In genomic region chr9:4207476-4207875, GRCh38 we compare ENCODE assay signal across 1 cellular context.
TF ChIP-seq lines count a peak whose summit lies in the region.

No MANE protein-coding gene starts in this region.

TF ChIP-seq in liver, 16 proteins besides CTCF, POLR2A, EP300 and RAD21 (continued from another document):
- TF ChIP-seq, protein P1, sequence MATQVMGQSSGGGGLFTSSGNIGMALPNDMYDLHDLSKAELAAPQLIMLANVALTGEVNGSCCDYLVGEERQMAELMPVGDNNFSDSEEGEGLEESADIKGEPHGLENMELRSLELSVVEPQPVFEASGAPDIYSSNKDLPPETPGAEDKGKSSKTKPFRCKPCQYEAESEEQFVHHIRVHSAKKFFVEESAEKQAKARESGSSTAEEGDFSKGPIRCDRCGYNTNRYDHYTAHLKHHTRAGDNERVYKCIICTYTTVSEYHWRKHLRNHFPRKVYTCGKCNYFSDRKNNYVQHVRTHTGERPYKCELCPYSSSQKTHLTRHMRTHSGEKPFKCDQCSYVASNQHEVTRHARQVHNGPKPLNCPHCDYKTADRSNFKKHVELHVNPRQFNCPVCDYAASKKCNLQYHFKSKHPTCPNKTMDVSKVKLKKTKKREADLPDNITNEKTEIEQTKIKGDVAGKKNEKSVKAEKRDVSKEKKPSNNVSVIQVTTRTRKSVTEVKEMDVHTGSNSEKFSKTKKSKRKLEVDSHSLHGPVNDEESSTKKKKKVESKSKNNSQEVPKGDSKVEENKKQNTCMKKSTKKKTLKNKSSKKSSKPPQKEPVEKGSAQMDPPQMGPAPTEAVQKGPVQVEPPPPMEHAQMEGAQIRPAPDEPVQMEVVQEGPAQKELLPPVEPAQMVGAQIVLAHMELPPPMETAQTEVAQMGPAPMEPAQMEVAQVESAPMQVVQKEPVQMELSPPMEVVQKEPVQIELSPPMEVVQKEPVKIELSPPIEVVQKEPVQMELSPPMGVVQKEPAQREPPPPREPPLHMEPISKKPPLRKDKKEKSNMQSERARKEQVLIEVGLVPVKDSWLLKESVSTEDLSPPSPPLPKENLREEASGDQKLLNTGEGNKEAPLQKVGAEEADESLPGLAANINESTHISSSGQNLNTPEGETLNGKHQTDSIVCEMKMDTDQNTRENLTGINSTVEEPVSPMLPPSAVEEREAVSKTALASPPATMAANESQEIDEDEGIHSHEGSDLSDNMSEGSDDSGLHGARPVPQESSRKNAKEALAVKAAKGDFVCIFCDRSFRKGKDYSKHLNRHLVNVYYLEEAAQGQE (IDR thresholded peaks at IDR 0.05): no peak
- TF ChIP-seq, protein P2, sequence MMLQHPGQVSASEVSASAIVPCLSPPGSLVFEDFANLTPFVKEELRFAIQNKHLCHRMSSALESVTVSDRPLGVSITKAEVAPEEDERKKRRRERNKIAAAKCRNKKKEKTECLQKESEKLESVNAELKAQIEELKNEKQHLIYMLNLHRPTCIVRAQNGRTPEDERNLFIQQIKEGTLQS (IDR thresholded peaks at IDR 0.05): no peak
- no peak for TF ChIP-seq ZBTB33 (IDR thresholded peaks at IDR 0.05)
- TF ChIP-seq GABPA (IDR thresholded peaks at IDR 0.05 in 1 of 2, conservative IDR thresholded peaks at IDR 0.05 in 1 of 2): no peak
- TF ChIP-seq NR2F2 (IDR thresholded peaks at IDR 0.05): no peak
- TF ChIP-seq HNF4G (IDR thresholded peaks at IDR 0.05): no peak
- no peak for TF ChIP-seq FOXA1 (IDR thresholded peaks at IDR 0.05)
- TF ChIP-seq TAF1 (conservative IDR thresholded peaks at IDR 0.05): no peak
- no peak for TF ChIP-seq HNF4A (conservative IDR thresholded peaks at IDR 0.05)
- no peak for TF ChIP-seq RXRA (IDR thresholded peaks at IDR 0.05)
- TF ChIP-seq SP1 (IDR thresholded peaks at IDR 0.05): no peak
- TF ChIP-seq EGR1 (IDR thresholded peaks at IDR 0.05; ENCODE audit: low read depth in 2 of 2): no peak
- no peak for TF ChIP-seq FOXA2 (IDR thresholded peaks at IDR 0.05)
